10 cellular contexts compared by ENCODE assay signal in the genomic region with DNA sequence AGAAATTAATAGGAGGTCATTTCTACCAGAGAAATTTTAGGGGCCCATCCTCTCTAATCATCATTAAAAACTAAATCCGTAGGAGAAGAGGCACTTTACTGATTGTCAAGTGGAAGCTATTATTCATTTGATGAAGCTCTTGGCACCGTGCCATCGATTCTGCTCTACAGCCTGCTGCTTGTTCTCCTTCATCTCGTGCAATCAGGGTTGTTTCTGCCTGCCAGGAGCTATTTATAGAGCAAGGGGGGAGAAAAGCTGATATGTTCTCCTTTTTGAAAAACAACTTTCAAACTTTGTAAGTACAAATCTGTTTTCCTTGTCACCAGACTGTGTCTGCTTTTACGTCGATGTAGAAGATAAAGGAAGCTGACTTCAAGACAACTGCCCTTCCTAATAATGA.
DNase-seq lines count a peak whose midpoint lies in the region; ATAC-seq and TF ChIP-seq lines count a peak whose summit lies in the region.
"Had no signal": no experiment of that assay in that cellular context is flagged by ENCODE, and none has a peak within 500 bp of the region (broad histone marks: within the 10 kb centered on the region; RNA-seq: fewer than 3 reads in every experiment).

No MANE protein-coding gene starts in this region.

- no CpG with 5 or more reads among the region's 6 CpGs for WGBS in mesendoderm (ENCODE audit: extremely low coverage, insufficient coverage, low lambda C conversion rate)

- DNase-seq in ELR (ENCODE audit: low read depth) (peak; percentile 15), NCI-H1694 treated with DMSO at 0.1 percent for 48 hours (lab: John Stamatoyannopoulos, UW) (peak; percentile 87), pons (ENCODE audit: low spot score) (peak; percentile 35), mesendoderm (no peak)
- DNase-seq: activated naive CD4-positive, alpha-beta T cell treated with anti-CD3 and anti-CD28 coated beads, Interleukin-2, amount 10 ng/mL, durations not matched to agents 7 days and 5 days; stimulated activated CD4-positive, alpha-beta T cell treated with anti-CD3 and anti-CD28 coated beads, Interleukin-4, amount 100 ng/mL, for 24 hours had no signal

- H4K8ac ChIP-seq in mesendoderm (ENCODE audit: low read depth, low read length): no peak overlapping the region

- H3K27me3 ChIP-seq in mesendoderm (ENCODE audit: insufficient read depth, low read length, poor library complexity): no peaks in the 10 kb centered on the region

- H2BK5ac ChIP-seq in mesendoderm (ENCODE audit: low read length): no peak overlapping the region

- H3K36me3 ChIP-seq in mesendoderm (ENCODE audit: control insufficient read depth, insufficient read depth, low read length): no peaks in the 10 kb centered on the region

- no peak overlapping the region for H3K18ac ChIP-seq in mesendoderm (ENCODE audit: low read length)

- no peaks in the 10 kb centered on the region for H3K4me1 ChIP-seq in mesendoderm (ENCODE audit: control insufficient read depth, low read depth, low read length)

- H3K79me1 ChIP-seq in mesendoderm (ENCODE audit: low read length): no peaks in the 10 kb centered on the region

- no peak overlapping the region for H2BK15ac ChIP-seq in mesendoderm (replicated peaks; ENCODE audit: low read depth)

- H3K4me3 ChIP-seq in mesendoderm (ENCODE audit: low read length): no peak overlapping the region

- ATAC-seq in SK-N-SH treated with all-trans-retinoic acid at 6 μM for 48 hours (no peak), HG03045 (IDR thresholded peaks at IDR 0.05; ENCODE audit: unreplicated experiment) (no peak), GM18861 (IDR thresholded peaks at IDR 0.05; ENCODE audit: unreplicated experiment) (no peak), HG03460 (IDR thresholded peaks at IDR 0.05; ENCODE audit: unreplicated experiment) (no peak)

- H3K27ac ChIP-seq in mesendoderm (ENCODE audit: low read depth, low read length): no peak overlapping the region

- no peak overlapping the region for H2AK5ac ChIP-seq in mesendoderm (ENCODE audit: low read length)

- H3K4me2 ChIP-seq in mesendoderm (ENCODE audit: low read length): no peak overlapping the region

- no peak overlapping the region for H3K4ac ChIP-seq in mesendoderm (ENCODE audit: low read depth, low read length)

- no peak overlapping the region for H3K23ac ChIP-seq in mesendoderm (ENCODE audit: low read length)

- H2BK120ac ChIP-seq in mesendoderm (ENCODE audit: low read depth, low read length): no peak overlapping the region

- no peak overlapping the region for H3K9ac ChIP-seq in mesendoderm (ENCODE audit: low read length)

- H4K5ac ChIP-seq in mesendoderm (ENCODE audit: low read length): no peak overlapping the region

- H3K79me2 ChIP-seq in mesendoderm (ENCODE audit: control insufficient read depth, insufficient read depth, low read length): no peaks in the 10 kb centered on the region

- no peak overlapping the region for H3K56ac ChIP-seq in mesendoderm (ENCODE audit: low read length)

TF ChIP-seq in SK-N-SH treated with all-trans-retinoic acid at 6 μM for 48 hours, 23 proteins besides CTCF, POLR2A, EP300 and RAD21:
- no peak for TF ChIP-seq PPARA (CRISPR knock-in tag; IDR thresholded peaks at IDR 0.05; ENCODE audit: borderline replicate concordance)
- peak; percentile 59 for TF ChIP-seq ISL1 (CRISPR knock-in tag; IDR thresholded peaks at IDR 0.05)
- no peak for TF ChIP-seq SNAI2 (CRISPR knock-in tag; IDR thresholded peaks at IDR 0.05)
- no peak for TF ChIP-seq RARB (CRISPR knock-in tag; IDR thresholded peaks at IDR 0.05)
- TF ChIP-seq ZFP3 (CRISPR knock-in tag; IDR thresholded peaks at IDR 0.05): no peak
- no peak for TF ChIP-seq ZNF8 (CRISPR knock-in tag; IDR thresholded peaks at IDR 0.05)
